ENCODE assay signal across 8 cellular contexts in the genomic region with DNA sequence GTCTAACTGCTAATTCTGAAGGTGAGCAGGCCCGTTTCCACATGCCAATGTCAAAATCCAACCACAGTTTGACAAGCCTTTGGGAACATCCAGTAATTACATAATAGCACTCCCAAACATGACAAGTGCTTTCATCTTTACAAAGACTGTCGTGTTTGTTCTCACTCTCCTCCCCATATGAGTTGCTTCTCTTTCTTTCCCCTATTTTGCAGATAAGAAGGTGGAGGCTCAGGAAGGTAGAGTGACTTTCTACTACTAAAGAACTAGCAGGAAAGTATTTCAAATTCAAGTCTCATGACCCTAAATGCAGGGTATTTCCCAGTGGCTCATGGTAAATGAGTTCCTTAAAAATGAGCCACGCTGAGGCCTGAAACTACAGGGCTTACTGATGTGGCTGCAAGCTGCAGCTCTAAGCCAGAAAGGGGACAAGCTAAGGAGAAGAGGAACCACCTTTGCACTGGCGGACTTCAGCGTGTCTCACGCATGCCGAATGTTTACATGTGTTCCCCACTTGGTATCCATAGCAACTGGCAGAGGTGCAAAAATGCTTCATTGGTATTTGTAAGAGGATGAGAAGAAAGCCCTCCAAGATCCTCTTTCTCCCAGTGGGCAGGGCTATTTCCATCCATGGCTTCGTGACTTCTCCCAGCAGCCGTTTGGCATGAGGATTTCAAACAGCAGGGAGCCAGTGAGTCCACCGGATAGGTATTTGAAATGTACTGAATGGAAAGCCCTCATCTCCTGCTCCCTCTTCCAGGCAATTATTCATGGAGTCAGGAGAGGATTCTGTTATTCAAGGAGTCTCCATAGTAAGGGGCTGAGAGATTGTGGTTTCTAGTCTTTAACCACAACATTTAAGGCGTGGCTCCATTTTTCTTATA. TPM values are rescaled to one million over a fixed set of nuclear protein-coding genes. Genes with fewer than 3 reads are reported as not detected.
A peak's percentile ranks its signal among the peaks of the same experiment; 100 is the strongest.
DNase-seq lines count a peak whose midpoint lies in the region; ATAC-seq, FAIRE-seq and TF ChIP-seq lines count a peak whose summit lies in the region.

No MANE protein-coding gene starts in this region.

- H2AFZ ChIP-seq in K562 (ENCODE audit: low read depth, low read length), result peak overlapping the region; percentile 3; the same call in 1 of the 2 replicates

- peaks cover 6 to 16% of the 10 kb centered on the region in 2 experiments for H3K4me1 ChIP-seq in K562 (replicated peaks in 1 of 2; ENCODE audit: control insufficient read depth in 2 of 2, insufficient read depth in 2 of 2, low read length in 2 of 2)

- CTCF ChIA-PET in K562 (lab: Yijun Ruan, JAX; ENCODE audit: low intra/inter-chr PET ratio), result no interaction called here

- no peaks in the 10 kb centered on the region for H3K27me3 ChIP-seq in K562 (ENCODE audit: control insufficient read depth in 2 of 2, insufficient read depth in 2 of 2, low read length in 2 of 2)

- H3K9me3 ChIP-seq in K562 (replicated peaks; ENCODE audit: control insufficient read depth, insufficient read depth, low read depth, low read length), result no peaks in the 10 kb centered on the region

- H3K4me2 ChIP-seq in K562 (ENCODE audit: insufficient read depth, low read length), result peak overlapping the region; percentile 50; the same call in 1 of the 2 replicates

- WGBS in K562 (ENCODE audit: insufficient coverage, low coverage, missing lambda C conversion rate), result 25% methylated on average over 11 of the region's 11 CpGs

- H3K9ac ChIP-seq in K562 (ENCODE audit: insufficient read depth in 1 of 2, low read depth in 2 of 2, low read length in 2 of 2), result no peak overlapping the region

- TF ChIP-seq RAD21 in K562 (CRISPR knock-in tag; conservative IDR thresholded peaks at IDR 0.05 in 1 of 2, IDR thresholded peaks at IDR 0.05 in 1 of 2), result no peak

- DNase-seq in AG08396 (ENCODE audit: low spot score), result peak; percentile 85
- peak in 4 of 5 experiments; percentile 40 to 86 (median 69) for DNase-seq in T-helper 2 cell
- no peak for DNase-seq in K562 (ENCODE audit: extremely low read depth in 1 of 4, low spot score in 3 of 4)
- DNase-seq in left colon, result peak; percentile 43 to 69
- DNase-seq in stimulated activated CD4-positive, alpha-beta T cell treated with anti-CD3 and anti-CD28 coated beads, TNF-alpha, amount 100 ng/mL, for 24 hours (ENCODE audit: low read depth in 3 of 3), result peak; percentile 23 to 55 (median 52)
- no peak for DNase-seq in NCI-H1105 treated with DMSO at 0.1 percent for 48 hours (lab: John Stamatoyannopoulos, UW)

- no peak for TF ChIP-seq POLR2A in K562 (conservative IDR thresholded peaks at IDR 0.05)

- POLR2A ChIA-PET in K562 (lab: Yijun Ruan, JAX), result no interaction called here

- H3K79me2 ChIP-seq in K562 (ENCODE audit: control insufficient read depth, insufficient read depth, low read length), result no peaks in the 10 kb centered on the region

- H3K9me1 ChIP-seq in K562 (ENCODE audit: control insufficient read depth, insufficient read depth, low read length), result no peaks in the 10 kb centered on the region

- in situ Hi-C loops in K562 (cut with MboI), result no loop called here

- no peak overlapping the region for H3K27ac ChIP-seq in K562 (ENCODE audit: extremely low read depth, low read depth, low read length)

- no peak for TF ChIP-seq EP300 in K562 (IDR thresholded peaks at IDR 0.05; ENCODE audit: low read length)

- no TSS peak for BruUV-seq in K562 (replicated peaks; lab: Mats Ljungman, UMichigan)

- H3K4me3 ChIP-seq in K562, result no peak overlapping the region

- FAIRE-seq in K562 (lab: Jason Lieb, UNC), result no peak

- TF ChIP-seq CTCF in K562 (IDR thresholded peaks at IDR 0.05 in 2 of 3, conservative IDR thresholded peaks at IDR 0.05 in 1 of 3; ENCODE audit: insufficient read depth in 2 of 3, low read depth in 1 of 3, low read length in 3 of 3), result no peak

- H4K20me1 ChIP-seq in K562 (replicated peaks; ENCODE audit: control insufficient read depth, insufficient read depth, low read length), result no peaks in the 10 kb centered on the region

- intact Hi-C loops in K562 (cut with micrococcal nuclease), result no loop called here
- intact Hi-C loops in left colon (cut with DNase I, micrococcal nuclease), result no loop called here

- no peaks in the 10 kb centered on the region for H3K36me3 ChIP-seq in K562 (ENCODE audit: control insufficient read depth, insufficient read depth, low read length)

- ATAC-seq in GM19372 (IDR thresholded peaks at IDR 0.05; ENCODE audit: low read depth, unreplicated experiment), result peak; percentile 45
- peak; percentile 64 for ATAC-seq in HG03442 (IDR thresholded peaks at IDR 0.05; ENCODE audit: unreplicated experiment)
- ATAC-seq in K562, result no peak; the same call in 2 of the 3 replicates
- peak; percentile 37 for ATAC-seq in left colon

TF ChIP-seq in K562, 482 proteins besides CTCF, POLR2A, EP300 and RAD21:
- TF ChIP-seq FOXJ2 (tag; IDR thresholded peaks at IDR 0.05) (no peak), RFX1 (IDR thresholded peaks at IDR 0.05) (peak; percentile 78), FOXJ3 (CRISPR knock-in tag; IDR thresholded peaks at IDR 0.05) (0 out of 2 replicates have a peak, but pooled peaks have one; percentile 58)
- TF ChIP-seq, protein P1, sequence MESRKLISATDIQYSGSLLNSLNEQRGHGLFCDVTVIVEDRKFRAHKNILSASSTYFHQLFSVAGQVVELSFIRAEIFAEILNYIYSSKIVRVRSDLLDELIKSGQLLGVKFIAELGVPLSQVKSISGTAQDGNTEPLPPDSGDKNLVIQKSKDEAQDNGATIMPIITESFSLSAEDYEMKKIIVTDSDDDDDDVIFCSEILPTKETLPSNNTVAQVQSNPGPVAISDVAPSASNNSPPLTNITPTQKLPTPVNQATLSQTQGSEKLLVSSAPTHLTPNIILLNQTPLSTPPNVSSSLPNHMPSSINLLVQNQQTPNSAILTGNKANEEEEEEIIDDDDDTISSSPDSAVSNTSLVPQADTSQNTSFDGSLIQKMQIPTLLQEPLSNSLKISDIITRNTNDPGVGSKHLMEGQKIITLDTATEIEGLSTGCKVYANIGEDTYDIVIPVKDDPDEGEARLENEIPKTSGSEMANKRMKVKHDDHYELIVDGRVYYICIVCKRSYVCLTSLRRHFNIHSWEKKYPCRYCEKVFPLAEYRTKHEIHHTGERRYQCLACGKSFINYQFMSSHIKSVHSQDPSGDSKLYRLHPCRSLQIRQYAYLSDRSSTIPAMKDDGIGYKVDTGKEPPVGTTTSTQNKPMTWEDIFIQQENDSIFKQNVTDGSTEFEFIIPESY (CRISPR knock-in tag; IDR thresholded peaks at IDR 0.05), result peak; percentile 82
- TF ChIP-seq, protein P2, sequence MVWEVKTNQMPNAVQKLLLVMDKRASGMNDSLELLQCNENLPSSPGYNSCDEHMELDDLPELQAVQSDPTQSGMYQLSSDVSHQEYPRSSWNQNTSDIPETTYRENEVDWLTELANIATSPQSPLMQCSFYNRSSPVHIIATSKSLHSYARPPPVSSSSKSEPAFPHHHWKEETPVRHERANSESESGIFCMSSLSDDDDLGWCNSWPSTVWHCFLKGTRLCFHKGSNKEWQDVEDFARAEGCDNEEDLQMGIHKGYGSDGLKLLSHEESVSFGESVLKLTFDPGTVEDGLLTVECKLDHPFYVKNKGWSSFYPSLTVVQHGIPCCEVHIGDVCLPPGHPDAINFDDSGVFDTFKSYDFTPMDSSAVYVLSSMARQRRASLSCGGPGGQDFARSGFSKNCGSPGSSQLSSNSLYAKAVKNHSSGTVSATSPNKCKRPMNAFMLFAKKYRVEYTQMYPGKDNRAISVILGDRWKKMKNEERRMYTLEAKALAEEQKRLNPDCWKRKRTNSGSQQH (CRISPR knock-in tag; IDR thresholded peaks at IDR 0.05), result no peak

RNA-seq across cellular contexts. Expression of a gene that starts 55.5 kb away (rescaled TPM):
- total RNA-seq in K562 (2011; cell fraction: chromatin; rRNA removed; ENCODE audit: low replicate concordance), result 7.9 and 17.7 TPM in 2 replicates
- 7.2 and 18.2 TPM in 2 replicates for total RNA-seq in K562 (2011; cell fraction: nucleolus; rRNA removed)
- total RNA-seq in K562 (2011; cell fraction: nucleoplasm; rRNA removed), result 10.5 and 17.1 TPM in 2 replicates
- total RNA-seq in K562 (2014; rRNA removed), result 2.3 and 2.6 TPM in 2 replicates
- total RNA-seq in K562 (2014; rRNA removed; fragmentation: Illumina TruSeq; extraction: Trizol), result 3.0 and 5.2 TPM in 2 replicates
- 2.6 and 3.2 TPM in 2 replicates for total RNA-seq in K562 (2015; rRNA removed; fragmentation: Illumina TruSeq; extraction: Trizol)
- 9.5 and 11.1 TPM in 2 replicates for total RNA-seq in K562 (2021)
- 13.9 and 47.0 TPM in 2 replicates for polyA plus RNA-seq in K562 (2011; rRNA removed)
- 23.2 and 51.1 TPM in 2 replicates for polyA plus RNA-seq in K562 (2011; cell fraction: cytosol; rRNA removed)
- 19.8 and 40.4 TPM in 2 replicates for polyA plus RNA-seq in K562 (2011; cell fraction: nucleus; rRNA removed)
- polyA plus RNA-seq in K562 (2012), result 8.0 and 8.3 TPM in 2 replicates
- polyA plus RNA-seq in K562 (2014; fragmentation: Illumina TruSeq; extraction: Trizol), result 7.7 TPM in 2 replicates
- polyA plus RNA-seq in K562 (2014; fragmentation: Nextera tagmentation; extraction: Ambion mirVana), result 1 to 10 TPM; 1.2 to 1.8 TPM
- polyA plus RNA-seq in K562 (2014; rRNA removed), result 2.5 and 5.0 TPM in 2 replicates
- 26.3 and 51.8 TPM in 2 replicates for polyA minus RNA-seq in K562 (2011; rRNA and poly(A)+ RNA removed)
- 10.5 and 22.8 TPM in 2 replicates for polyA minus RNA-seq in K562 (2011; cell fraction: cytosol; rRNA and poly(A)+ RNA removed)
- polyA minus RNA-seq in K562 (2011; cell fraction: nucleus; rRNA and poly(A)+ RNA removed), result 14.8 and 35.9 TPM in 2 replicates
- 100 to 1,000 TPM in 1 of 2 donors, 10 to 100 TPM in 1; 99.1 to 107 TPM for total RNA-seq in left colon

Comparison
In these comparisons a context has a peak if more than half of its experiments do, and no peak if none do; other contexts are left out.
1. DNase-seq: peak in AG08396 (single experiment), T-helper 2 cell (4 of 5), left colon (2 of 2) and stimulated activated CD4-positive, alpha-beta T cell treated with anti-CD3 and anti-CD28 coated beads, TNF-alpha, amount 100 ng/mL, for 24 hours (3 of 3); none in K562 (0 of 4) and NCI-H1105 treated with DMSO at 0.1 percent for 48 hours (single experiment).
2. RNA of a gene that starts 55.5 kb away (total RNA-seq): 99.1 to 107 TPM in left colon; 2.3 to 18.2 TPM in K562; every median in the first group is over 4 times any median in the second.